36 cellular contexts compared by ENCODE assay signal in the genomic region with DNA sequence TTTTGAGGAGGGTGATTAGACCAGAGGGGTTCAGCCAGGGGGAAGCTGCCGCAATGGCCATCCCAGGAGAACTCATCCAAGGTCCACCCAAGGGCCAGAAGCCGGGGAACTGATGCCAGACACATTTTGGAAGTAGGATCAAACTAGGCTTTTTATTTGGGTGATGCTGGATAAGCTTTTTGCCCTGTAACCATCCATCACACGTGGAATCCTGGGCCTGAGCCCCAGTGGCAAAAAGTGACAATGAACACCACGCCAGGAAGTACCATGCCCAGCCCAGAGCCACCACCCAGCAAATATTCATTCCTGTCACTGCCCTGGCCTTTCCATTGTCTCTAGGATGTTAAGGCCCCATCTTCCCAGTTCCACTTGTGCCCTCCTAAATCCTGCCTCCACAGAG.
"Had no signal": no experiment of that assay in that cellular context is flagged by ENCODE, and none has a peak within 500 bp of the region (broad histone marks: within the 10 kb centered on the region; RNA-seq: fewer than 3 reads in every experiment).

No MANE protein-coding gene starts in this region.

- H3K27ac ChIP-seq: adrenal gland, body of pancreas, brain microvascular endothelial cell, cardiac muscle cell, VCaP had no signal

- H3K27me3 ChIP-seq: adrenal gland, body of pancreas, brain microvascular endothelial cell, cardiac muscle cell had no signal

- H3K9me3 ChIP-seq: adrenal gland, body of pancreas had no signal

- DNase-seq: activated B cell treated with CpG ODN at 0.5 μM for 24 hours; activated CD4-positive, alpha-beta memory T cell treated with anti-CD3 and anti-CD28 coated beads for 36 hours; activated CD4-positive, alpha-beta T cell treated with anti-CD3 and anti-CD28 coated beads for 4 hours; activated CD4-positive, alpha-beta T cell treated with anti-CD3 and anti-CD28 coated beads, Interleukin-2, amount 10 ng/mL, durations not matched to agents 24 days and 14 days; activated CD4-positive, alpha-beta T cell treated with anti-CD3 and anti-CD28 coated beads, Interleukin-2, amount 50 U/mL, for 1 hour; activated CD4-positive, alpha-beta T cell treated with anti-CD3 and anti-CD28 coated beads, Interleukin-2, amount 50 U/mL, for 4 hours; activated CD4-positive, CD25-positive, alpha-beta regulatory T cell treated with anti-CD3 and anti-CD28 coated beads, Interleukin-2, amount 50 U/mL, for 72 hours; activated CD8-positive, alpha-beta T cell treated with anti-CD3 and anti-CD28 coated beads for 36 hours; activated effector memory CD4-positive, alpha-beta T cell treated with anti-CD3 and anti-CD28 coated beads, Interleukin-2, amount 50 U/mL, for 16 hours; activated gamma-delta T cell treated with Interleukin-2 at 50 U/mL for 16 hours; activated naive CD4-positive, alpha-beta T cell; activated naive CD4-positive, alpha-beta T cell treated with anti-CD3 and anti-CD28 coated beads for 36 hours; activated naive CD4-positive, alpha-beta T cell treated with anti-CD3 and anti-CD28 coated beads, Interleukin-2, amount 50 U/mL, for 16 hours; activated naive CD8-positive, alpha-beta T cell treated with anti-CD3 and anti-CD28 coated beads for 36 hours; activated T-cell treated with anti-CD3 and anti-CD28 coated beads for 4 hours; activated T-cell treated with anti-CD3 and anti-CD28 coated beads, Interleukin-2, amount 50 U/mL, for 1 hour; activated T-cell treated with anti-CD3 and anti-CD28 coated beads, Interleukin-2, amount 50 U/mL, for 4 hours; activated T-cell treated with anti-CD3 and anti-CD28 coated beads, Interleukin-2, amount 50 U/mL, for 72 hours; adrenal gland; amniotic stem cell; aorta; body of pancreas; brain microvascular endothelial cell; caudate nucleus; cerebellar nuclear complex; T-helper 1 cell; T-helper 2 cell; T-helper 9 cell had no signal

- H3K4me3 ChIP-seq: adrenal gland, body of pancreas, cardiac muscle cell had no signal

- H3K27ac Mint-ChIP-seq: activated B cell treated with CpG ODN at 0.5 μM for 24 hours; activated CD4-positive, alpha-beta memory T cell treated with anti-CD3 and anti-CD28 coated beads for 36 hours; activated CD4-positive, alpha-beta T cell treated with anti-CD3 and anti-CD28 coated beads, Interleukin-2, amount 10 ng/mL, durations not matched to agents 24 days and 14 days; activated CD8-positive, alpha-beta T cell treated with anti-CD3 and anti-CD28 coated beads for 36 hours; activated naive CD4-positive, alpha-beta T cell treated with anti-CD3 and anti-CD28 coated beads for 36 hours; activated naive CD8-positive, alpha-beta T cell treated with anti-CD3 and anti-CD28 coated beads for 36 hours; activated T-cell treated with anti-CD3 and anti-CD28 coated beads, Interleukin-2, amount 50 U/mL, for 72 hours; activated T-helper 1 cell treated with anti-CD3 and anti-CD28 coated beads, Interleukin-12 subunit alpha, Interleukin-12 subunit beta, Interleukin-2, Interleukin-4 antibody, amounts not matched to agents 30 ng/mL and 10 ng/mL and 1 ng/mL, durations not matched to agents 14 hours and 24 hours and 36 hours; activated T-helper 17 cell treated with anti-CD3 and anti-CD28 coated beads, Interleukin-2, amount 50 U/mL, for 72 hours; T-helper 1 cell treated with Interleukin-12 subunit alpha and Interleukin-12 subunit beta and Interleukin-4 antibody, amounts not matched to agents 30 μg/mL and 1 μg/mL, for 36 hours; T-helper 2 cell treated with Interferon-gamma antibody and Interleukin-4, amounts not matched to agents 5 μg/mL and 100 μg/mL, for 36 hours had no signal

- ATAC-seq: activated CD8-positive, alpha-beta T cell treated with anti-CD3 and anti-CD28 coated beads for 36 hours; activated naive CD4-positive, alpha-beta T cell treated with anti-CD3 and anti-CD28 coated beads, Interleukin-2, amount 50 U/mL, for 72 hours; activated T-cell treated with anti-CD3 and anti-CD28 coated beads, Interleukin-2, amount 50 U/mL, for 4 hours; activated T-cell treated with anti-CD3 and anti-CD28 coated beads, Interleukin-2, amount 50 U/mL, for 72 hours; activated T-helper 17 cell treated with anti-CD3 and anti-CD28 coated beads, Interleukin-2, amount 50 U/mL, for 72 hours; body of pancreas had no signal

- H3K9me3 Mint-ChIP-seq: activated B cell treated with CpG ODN at 0.5 μM for 24 hours; activated CD4-positive, alpha-beta memory T cell treated with anti-CD3 and anti-CD28 coated beads for 36 hours; activated CD4-positive, alpha-beta T cell treated with anti-CD3 and anti-CD28 coated beads, Interleukin-2, amount 10 ng/mL, durations not matched to agents 24 days and 14 days; activated CD8-positive, alpha-beta T cell treated with anti-CD3 and anti-CD28 coated beads for 36 hours; activated naive CD4-positive, alpha-beta T cell treated with anti-CD3 and anti-CD28 coated beads for 36 hours; activated naive CD4-positive, alpha-beta T cell treated with anti-CD3 and anti-CD28 coated beads, Interleukin-2, amount 50 U/mL, for 72 hours; activated naive CD8-positive, alpha-beta T cell treated with anti-CD3 and anti-CD28 coated beads for 36 hours; activated T-cell treated with anti-CD3 and anti-CD28 coated beads, Interleukin-2, amount 50 U/mL, for 4 hours; activated T-cell treated with anti-CD3 and anti-CD28 coated beads, Interleukin-2, amount 50 U/mL, for 72 hours; activated T-helper 1 cell treated with anti-CD3 and anti-CD28 coated beads, Interleukin-12 subunit alpha, Interleukin-12 subunit beta, Interleukin-2, Interleukin-4 antibody, amounts not matched to agents 30 ng/mL and 10 ng/mL and 1 ng/mL, durations not matched to agents 14 hours and 24 hours and 36 hours; activated T-helper 17 cell treated with anti-CD3 and anti-CD28 coated beads, Interleukin-2, amount 50 U/mL, for 72 hours; central memory CD8-positive, alpha-beta T cell; T-helper 1 cell treated with Interleukin-12 subunit alpha and Interleukin-12 subunit beta and Interleukin-4 antibody, amounts not matched to agents 30 μg/mL and 1 μg/mL, for 36 hours; T-helper 2 cell treated with Interferon-gamma antibody and Interleukin-4, amounts not matched to agents 5 μg/mL and 100 μg/mL, for 36 hours had no signal

- H3K36me3 Mint-ChIP-seq: activated CD4-positive, alpha-beta memory T cell treated with anti-CD3 and anti-CD28 coated beads for 36 hours; activated naive CD4-positive, alpha-beta T cell treated with anti-CD3 and anti-CD28 coated beads, Interleukin-2, amount 50 U/mL, for 72 hours; activated naive CD8-positive, alpha-beta T cell treated with anti-CD3 and anti-CD28 coated beads for 36 hours had no signal

- H3K36me3 ChIP-seq: adrenal gland, brain microvascular endothelial cell, cardiac muscle cell had no signal

- H3K27me3 Mint-ChIP-seq: activated CD8-positive, alpha-beta T cell treated with anti-CD3 and anti-CD28 coated beads for 36 hours had no signal

- H3K4me3 Mint-ChIP-seq: activated B cell treated with CpG ODN at 0.5 μM for 24 hours; activated CD4-positive, alpha-beta memory T cell treated with anti-CD3 and anti-CD28 coated beads for 36 hours; activated CD4-positive, alpha-beta T cell treated with anti-CD3 and anti-CD28 coated beads, Interleukin-2, amount 10 ng/mL, durations not matched to agents 24 days and 14 days; activated CD8-positive, alpha-beta T cell treated with anti-CD3 and anti-CD28 coated beads for 36 hours; activated naive CD4-positive, alpha-beta T cell treated with anti-CD3 and anti-CD28 coated beads for 36 hours; activated naive CD8-positive, alpha-beta T cell treated with anti-CD3 and anti-CD28 coated beads for 36 hours; activated T-cell treated with anti-CD3 and anti-CD28 coated beads, Interleukin-2, amount 50 U/mL, for 4 hours; activated T-cell treated with anti-CD3 and anti-CD28 coated beads, Interleukin-2, amount 50 U/mL, for 72 hours; activated T-helper 1 cell treated with anti-CD3 and anti-CD28 coated beads, Interleukin-12 subunit alpha, Interleukin-12 subunit beta, Interleukin-2, Interleukin-4 antibody, amounts not matched to agents 30 ng/mL and 10 ng/mL and 1 ng/mL, durations not matched to agents 14 hours and 24 hours and 36 hours; activated T-helper 17 cell treated with anti-CD3 and anti-CD28 coated beads, Interleukin-2, amount 50 U/mL, for 72 hours; central memory CD8-positive, alpha-beta T cell; T-helper 1 cell treated with Interleukin-12 subunit alpha and Interleukin-12 subunit beta and Interleukin-4 antibody, amounts not matched to agents 30 μg/mL and 1 μg/mL, for 36 hours; T-helper 2 cell treated with Interferon-gamma antibody and Interleukin-4, amounts not matched to agents 5 μg/mL and 100 μg/mL, for 36 hours had no signal
